ENCODE assay signal across 8 cellular contexts in the genomic region with DNA sequence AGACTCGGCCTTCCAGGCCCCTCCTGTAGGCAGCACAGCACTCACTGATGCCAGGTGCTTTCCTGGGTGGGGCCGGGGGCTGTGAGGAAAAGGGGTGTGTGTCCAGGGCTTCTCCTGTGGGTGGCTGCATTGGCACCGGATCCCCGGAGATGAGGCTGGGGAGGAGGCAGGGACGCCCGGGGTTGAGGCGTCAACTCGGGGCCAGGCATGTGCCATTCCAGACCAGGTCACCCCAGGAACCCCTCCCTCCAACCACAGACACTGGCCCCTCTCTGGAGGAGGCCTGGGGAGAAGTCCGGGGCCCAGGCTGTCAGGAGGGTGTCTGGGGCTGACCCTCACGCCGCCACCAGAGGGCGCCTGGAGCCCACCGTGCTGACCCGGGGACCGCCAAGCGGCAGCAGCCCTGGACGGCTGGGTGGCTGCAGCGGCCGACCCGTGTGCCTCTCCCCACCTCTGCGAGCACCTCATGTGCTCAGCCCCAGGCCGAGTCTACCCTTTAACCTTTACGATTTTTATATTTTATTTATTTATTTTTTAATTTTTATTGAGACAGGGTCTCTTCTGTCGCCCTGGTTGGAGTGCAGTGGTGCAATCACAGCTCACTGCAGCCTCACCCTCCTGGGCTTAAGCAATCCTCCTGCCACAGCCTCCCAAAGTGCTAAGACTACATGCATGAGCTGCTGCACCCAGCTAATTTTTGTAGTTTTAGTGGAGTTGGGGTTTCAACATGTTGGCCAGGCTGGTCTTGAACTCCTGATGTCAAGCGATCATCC. TPM values are rescaled to one million over a fixed set of nuclear protein-coding genes. Genes with fewer than 3 reads are reported as not detected.
DNase-seq lines count a peak whose midpoint lies in the region; ATAC-seq lines count a peak whose summit lies in the region.

No MANE protein-coding gene starts in this region.

- DNase-seq in D341Med (ENCODE audit: low spot score), result peak; percentile 86
- peak in 56 of 76 experiments; percentile 23 to 79 (median 54) for DNase-seq in HUDEP-2 (lab: John Stamatoyannopoulos, UW; ENCODE audit: unreplicated experiment in 76 of 76)
- peak; percentile 40 to 83 (median 66) for DNase-seq in T-cell
- DNase-seq in activated naive CD8-positive, alpha-beta T cell treated with anti-CD3 and anti-CD28 coated beads, Interleukin-2, amount 50 U/mL, for 16 hours (ENCODE audit: low read depth, low spot score), result peak; percentile 66
- peak; percentile 88 for DNase-seq in Right ventricle myocardium superior
- DNase-seq in renal cortical epithelial cell (ENCODE audit: low read depth), result peak; percentile 15

- POLR2A ChIA-PET in T-cell (lab: Charles Lee), result no interaction called here

- ATAC-seq in T-cell (replicated peaks in 1 of 4) (peak; percentile 41 to 55 (median 44)), Right ventricle myocardium superior (ENCODE audit: poor library complexity) (peak; percentile 74), GM21381 (IDR thresholded peaks at IDR 0.05; ENCODE audit: unreplicated experiment) (no peak), HG03139 (IDR thresholded peaks at IDR 0.05; ENCODE audit: unreplicated experiment) (no peak)

- no peaks in the 10 kb centered on the region for H3K36me3 Mint-ChIP-seq in T-cell

- CTCF ChIA-PET in T-cell (lab: Charles Lee), result interaction anchor here (0.8 to 2.1 kb wide), 6 partner anchors 9 to 391 kb away, joined by 3 to 5 read pairs (median 4); a partner anchor contains a TSS

- peaks cover 23 to 48% of the 10 kb centered on the region in 2 donors for H3K27me3 Mint-ChIP-seq in T-cell

- no peak overlapping the region for H3K4me3 Mint-ChIP-seq in T-cell

- H3K9me3 Mint-ChIP-seq in T-cell, result no peaks in the 10 kb centered on the region

- H3K27ac Mint-ChIP-seq in T-cell, result no peak overlapping the region

- H3K4me1 Mint-ChIP-seq in T-cell, result peaks cover 6 to 16% (median 7%) of the 10 kb centered on the region in 3 donors

- intact Hi-C loops in Right ventricle myocardium superior (cut with DNase I), result loop anchor here (5.0 kb wide), 1 partner anchor 346 kb away; no protein-coding TSS in a partner anchor

RNA-seq across cellular contexts. Expression of a gene that starts 3.2 kb away (rescaled TPM):
- total RNA-seq in T-cell (10 to 100 TPM in 3 of 5 donors, 1 to 10 TPM in 2; 4.2 to 18.2 (median 12.0) TPM), Right ventricle myocardium superior (59.6 TPM), renal cortical epithelial cell (65.8 and 74.7 TPM in 2 replicates)

RNA-seq across cellular contexts. Expression of a gene that starts 6.1 kb away (rescaled TPM):
- 10 to 100 TPM; 16.4 to 65.5 (median 50.2) TPM for total RNA-seq in T-cell
- not detected for total RNA-seq in Right ventricle myocardium superior
- total RNA-seq in renal cortical epithelial cell, result 0.40 TPM in 1 of 2 replicates, not detected in the other

RNA-seq across cellular contexts. Expression of a gene that starts 9.2 kb away (rescaled TPM):
- total RNA-seq in T-cell, result 10 to 100 TPM; 22.9 to 38.8 (median 27.2) TPM
- total RNA-seq in Right ventricle myocardium superior, result 27.5 TPM
- total RNA-seq in renal cortical epithelial cell, result 23.1 and 73.8 TPM in 2 replicates

RNA-seq across cellular contexts. Expression of a gene that starts 14.5 kb away (rescaled TPM):
- total RNA-seq in T-cell, result 10 to 100 TPM in 1 of 5 donors, 1 to 10 TPM in 4; 3.1 to 17.1 (median 8.6) TPM
- total RNA-seq in Right ventricle myocardium superior, result 0.32 TPM
- 0.69 and 0.70 TPM in 2 replicates for total RNA-seq in renal cortical epithelial cell

RNA-seq across cellular contexts. Expression of a gene that starts 15.2 kb away (rescaled TPM):
- 10 to 100 TPM in 4 of 5 donors, 1 to 10 TPM in 1; 9.9 to 50.1 (median 31.6) TPM for total RNA-seq in T-cell
- total RNA-seq in Right ventricle myocardium superior, result 13.8 TPM
- 10.5 and 24.1 TPM in 2 replicates for total RNA-seq in renal cortical epithelial cell

Comparison
In these comparisons a context has a peak if more than half of its experiments do, and no peak if none do; other contexts are left out.
1. DNase-seq: peak in every context shown above with its lines; median percentile 88 in Right ventricle myocardium superior; 86 in D341Med; 66 in T-cell; 66 in activated naive CD8-positive, alpha-beta T cell treated with anti-CD3 and anti-CD28 coated beads, Interleukin-2, amount 50 U/mL, for 16 hours; 54 in HUDEP-2; 15 in renal cortical epithelial cell.
2. ATAC-seq: peak in T-cell (4 of 4) and Right ventricle myocardium superior (single experiment); none in GM21381 (single experiment) and HG03139 (single experiment).
3. RNA of a gene that starts 6.1 kb away (total RNA-seq): 16.4 to 65.5 TPM in T-cell; 0.40 TPM in renal cortical epithelial cell and not detected in Right ventricle myocardium superior (single experiment); every median in the first group is over 10 times any median in the second.